19 cellular contexts compared by ENCODE assay signal in the genomic region with DNA sequence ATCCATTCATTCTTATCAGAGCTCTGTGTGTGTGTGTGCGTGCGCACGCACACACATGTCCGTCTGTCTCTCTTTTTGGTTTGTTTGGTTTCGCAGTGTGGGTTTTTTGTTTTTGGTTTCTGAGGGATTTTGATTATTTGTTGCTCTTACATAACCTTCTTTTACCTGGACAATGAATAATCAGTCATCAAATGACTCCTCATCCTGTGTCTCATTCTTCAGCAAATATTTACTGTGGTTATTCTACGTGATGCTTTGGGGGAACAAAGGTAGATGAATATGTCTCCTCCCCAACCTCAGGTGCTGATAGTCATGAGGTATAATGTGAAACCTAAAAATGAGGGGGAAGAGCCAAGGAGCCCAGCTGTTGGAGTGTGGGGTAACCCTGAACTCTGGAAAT.
DNase-seq lines count a peak whose midpoint lies in the region; ATAC-seq, FAIRE-seq and TF ChIP-seq lines count a peak whose summit lies in the region.
"Had no signal": no experiment of that assay in that cellular context is flagged by ENCODE, and none has a peak within 500 bp of the region (broad histone marks: within the 10 kb centered on the region; RNA-seq: fewer than 3 reads in every experiment).

No MANE protein-coding gene starts in this region.

- no peak overlapping the region for H3K56ac ChIP-seq in H9 (ENCODE audit: insufficient read length, low read depth, low read length)

- H4K20me1 ChIP-seq in HepG2 (ENCODE audit: insufficient read depth, low read length) (no peaks in the 10 kb centered on the region), H9 (ENCODE audit: control insufficient read depth, insufficient read depth, insufficient read length) (no peaks in the 10 kb centered on the region)

- no peak for ATAC-seq in HepG2

- H4K91ac ChIP-seq in H9 (ENCODE audit: insufficient read length, low read depth, low read length): no peak overlapping the region

- POLR2A ChIA-PET in HepG2 (lab: Yijun Ruan, JAX): interaction anchor here (1.4 kb wide), 1 partner anchor 9 kb away, joined by 5 read pairs; no protein-coding TSS in a partner anchor

- H2BK5ac ChIP-seq in H9 (ENCODE audit: insufficient read length, low read length): no peak overlapping the region

- H3K4me2 ChIP-seq in HepG2 (ENCODE audit: low read depth, low read length): no peak overlapping the region
- H3K4me2 ChIP-seq in H9 (ENCODE audit: insufficient read depth, insufficient read length, low read length): no peak overlapping the region

- H3K27me3 ChIP-seq in HepG2 (ENCODE audit: control insufficient read depth in 1 of 2, insufficient read depth in 2 of 2, low read length in 2 of 2) (no peaks in the 10 kb centered on the region), H9 (ENCODE audit: insufficient read depth, low read length) (no peaks in the 10 kb centered on the region)
- H3K27me3 ChIP-seq: Peyer's patch had no signal

- H3K18ac ChIP-seq in H9 (ENCODE audit: insufficient read length, low read depth, low read length): no peak overlapping the region

- no peaks in the 10 kb centered on the region for H3K79me1 ChIP-seq in H9 (ENCODE audit: insufficient read depth, low read depth, low read length, poor library complexity, severe bottlenecking)

- WGBS in HepG2 (ENCODE audit: low lambda C conversion rate): 60% methylated on average over 6 of the region's 6 CpGs
- WGBS in H9 (ENCODE audit: extremely low coverage, insufficient read length, low lambda C conversion rate): no CpG with 5 or more reads among the region's 6 CpGs

- no peaks in the 10 kb centered on the region for H3K27me3 Mint-ChIP-seq in endothelial cell (ENCODE audit: unreplicated experiment)
- H3K27me3 Mint-ChIP-seq in H9 (ENCODE audit: low read depth): no peaks in the 10 kb centered on the region; the same call in 1 of the 2 replicates
- H3K27me3 Mint-ChIP-seq: B cell, IgD-negative memory B cell had no signal

- H2AK5ac ChIP-seq in H9 (ENCODE audit: insufficient read length, low read length): no peak overlapping the region

- TF ChIP-seq EP300 in HepG2 (IDR thresholded peaks at IDR 0.05; ENCODE audit: low read depth in 2 of 2, low read length in 2 of 2): peak in 1 of 2 experiments; percentile 84; a peak in 2 of 4 replicates
- no peak for TF ChIP-seq EP300 in HepG2 (CRISPR knock-in tag; IDR thresholded peaks at IDR 0.05; ENCODE audit: borderline replicate concordance)

- CTCF ChIA-PET in HepG2 (lab: Yijun Ruan, JAX; ENCODE audit: low intra/inter-chr PET ratio, low total read pairs): no interaction called here

- no peak overlapping the region for H3K4me3 ChIP-seq in HepG2 (replicated peaks in 1 of 3; ENCODE audit: insufficient read depth in 1 of 3, low read depth in 2 of 3, low read length in 3 of 3)
- H3K4me3 ChIP-seq: Peyer's patch had no signal

- no peak overlapping the region for H2BK12ac ChIP-seq in H9 (ENCODE audit: insufficient read length, low read depth, low read length)

- no peak overlapping the region for H2BK15ac ChIP-seq in H9 (ENCODE audit: low read depth, low read length)

- H4K5ac ChIP-seq in H9 (ENCODE audit: insufficient read length, low read depth, low read length): no peak overlapping the region

- H2BK120ac ChIP-seq in H9 (ENCODE audit: low read depth, low read length, poor library complexity, severe bottlenecking): no peak overlapping the region

- no peak for TF ChIP-seq CTCF in endothelial cell (IDR thresholded peaks at IDR 0.05; ENCODE audit: unreplicated experiment)
- TF ChIP-seq CTCF in HepG2 (CRISPR knock-in tag; IDR thresholded peaks at IDR 0.05): no peak
- no peak for TF ChIP-seq CTCF in H9 (conservative IDR thresholded peaks at IDR 0.05)

- H3K9me3 Mint-ChIP-seq in endothelial cell (ENCODE audit: unreplicated experiment): no peaks in the 10 kb centered on the region
- H3K9me3 Mint-ChIP-seq in H9: no peaks in the 10 kb centered on the region
- H3K9me3 Mint-ChIP-seq: HFFc6, IgD-negative memory B cell had no signal

- TF ChIP-seq RAD21 in HepG2 (CRISPR knock-in tag; IDR thresholded peaks at IDR 0.05): no peak

- peaks cover 0 to 1% of the 10 kb centered on the region in 2 experiments; a peak in 2 of 5 replicates for H3K36me3 ChIP-seq in HepG2 (replicated peaks in 1 of 2; ENCODE audit: control insufficient read depth in 1 of 2, insufficient read depth in 2 of 2, low read length in 2 of 2)
- H3K36me3 ChIP-seq: Peyer's patch had no signal

- no peak overlapping the region for H3K14ac ChIP-seq in H9 (ENCODE audit: insufficient read depth, low read length)

- no peaks in the 10 kb centered on the region for H3K23me2 ChIP-seq in H9 (ENCODE audit: insufficient read length, low read depth, low read length, poor library complexity, severe bottlenecking)

- in situ Hi-C loops in HepG2 (cut with HindIII; ENCODE audit: extremely low pct_ligation_motif_present, low pct_unique_long_range_greater_than_20kb): no loop called here

- H3K27ac Mint-ChIP-seq in endothelial cell (ENCODE audit: unreplicated experiment) (peak overlapping the region; percentile 77), H9 (no peak overlapping the region)
- H3K27ac Mint-ChIP-seq: B cell; CD4-positive, CD25-positive, alpha-beta regulatory T cell; IgD-negative memory B cell had no signal

- H3K4me1 Mint-ChIP-seq in endothelial cell (ENCODE audit: unreplicated experiment) (peaks cover 27% of the 10 kb centered on the region), H9 (peaks cover under 1 to 5% of the 10 kb centered on the region in 2 experiments; a peak in 3 of 4 replicates)
- H3K4me1 Mint-ChIP-seq: CD4-positive, CD25-positive, alpha-beta regulatory T cell had no signal

- BruUV-seq in HepG2 (replicated peaks; lab: Mats Ljungman, UMichigan): no TSS peak

- no peak overlapping the region for H2BK20ac ChIP-seq in H9 (ENCODE audit: low read depth, low read length, poor library complexity, severe bottlenecking)

- H4K8ac ChIP-seq in H9 (replicated peaks; ENCODE audit: insufficient read length, low read depth, low read length): no peak overlapping the region

- TF ChIP-seq POLR2A in HepG2 (IDR thresholded peaks at IDR 0.05; ENCODE audit: insufficient read depth in 1 of 2, low read depth in 2 of 2, low read length in 2 of 2): no peak

- H3K9ac ChIP-seq in HepG2 (ENCODE audit: insufficient read depth, low read depth, low read length): no peak overlapping the region
- no peak overlapping the region for H3K9ac ChIP-seq in H9 (ENCODE audit: extremely low read depth, insufficient read length, low read length)

- H3K36me3 Mint-ChIP-seq in endothelial cell (ENCODE audit: low read depth, unreplicated experiment): no peaks in the 10 kb centered on the region
- H3K36me3 Mint-ChIP-seq in H9 (ENCODE audit: insufficient read depth in 1 of 3, low read depth in 3 of 3): no peaks in the 10 kb centered on the region; a peak in 1 of 7 replicates
- H3K36me3 Mint-ChIP-seq: CD4-positive, CD25-positive, alpha-beta regulatory T cell had no signal

- H3T11ph ChIP-seq in H9 (ENCODE audit: low read length): no peak overlapping the region

- FAIRE-seq in HepG2 (lab: Jason Lieb, UNC): no peak

- no peak overlapping the region for H3K23ac ChIP-seq in H9 (ENCODE audit: insufficient read length, low read depth, low read length)

- H3K27ac ChIP-seq in HepG2 (ENCODE audit: extremely low read length, insufficient read depth, low read length) (peak overlapping the region; percentile 21), H9 (ENCODE audit: insufficient read length, low read depth, low read length) (no peak overlapping the region)
- H3K27ac ChIP-seq: Peyer's patch had no signal

- H3K4me1 ChIP-seq in HepG2 (ENCODE audit: insufficient read depth, low read length) (peaks cover 99% of the 10 kb centered on the region), H9 (ENCODE audit: insufficient read depth, low read length) (no peaks in the 10 kb centered on the region)
- H3K4me1 ChIP-seq: Peyer's patch had no signal

- no peaks in the 10 kb centered on the region for H3K9me3 ChIP-seq in HepG2 (ENCODE audit: low read length)
- H3K9me3 ChIP-seq in H9 (ENCODE audit: control insufficient read depth, low read depth, low read length): no peaks in the 10 kb centered on the region
- H3K9me3 ChIP-seq: Peyer's patch had no signal

- H3K79me2 ChIP-seq in HepG2 (ENCODE audit: insufficient read depth, low read length): peaks cover 38% of the 10 kb centered on the region
- H3K79me2 ChIP-seq in H9 (ENCODE audit: insufficient read depth, low read length): no peaks in the 10 kb centered on the region

- peak; percentile 69 for DNase-seq in HPDE6-E6E7 (ENCODE audit: extremely low spot score)
- DNase-seq in NCI-H748 treated with DMSO at 0.1 percent for 48 hours (lab: John Stamatoyannopoulos, UW): peak; percentile 83
- no peak for DNase-seq in endothelial cell (ENCODE audit: low spot score)
- DNase-seq in HepG2 (ENCODE audit: low spot score): peak; percentile 50
- no peak for DNase-seq in GOT3 (lab: John Stamatoyannopoulos, UW)
- no peak for DNase-seq in activated CD4-positive, alpha-beta T cell treated with anti-CD3 and anti-CD28 coated beads for 48 hours
- no peak for DNase-seq in H9
- no peak for DNase-seq in activated naive CD4-positive, alpha-beta T cell treated with Interleukin-2 at 50 U/mL for 16 hours
- DNase-seq: CD4-positive, CD25-positive, alpha-beta regulatory T cell; HFFc6; Kasumi-1; NCI-H1105 treated with DMSO at 0.1 percent for 48 hours; NCI-H187 treated with DMSO at 0.1 percent for 48 hours; NCI-H446; NCI-H82; Peyer's patch; SIG-M5 had no signal

- H3K4ac ChIP-seq in H9 (ENCODE audit: low read depth, low read length): no peak overlapping the region

- H2AFZ ChIP-seq in HepG2 (ENCODE audit: low read length) (no peak overlapping the region), H9 (ENCODE audit: low read length) (no peak overlapping the region)

- H3K4me3 Mint-ChIP-seq in endothelial cell (ENCODE audit: unreplicated experiment) (no peak overlapping the region), H9 (no peak overlapping the region)
- H3K4me3 Mint-ChIP-seq: B cell; CD4-positive, CD25-positive, alpha-beta regulatory T cell; HFFc6; IgD-negative memory B cell had no signal

- intact Hi-C loops in HepG2 (cut with micrococcal nuclease; ENCODE audit: unreplicated experiment): no loop called here

TF ChIP-seq in HepG2, 621 proteins besides CTCF, POLR2A, EP300 and RAD21 (continues in another document):
- TF ChIP-seq RBM22 (optimal IDR thresholded peaks at IDR 0.05; ENCODE audit: low read length) (no peak), FOSL2 (CRISPR knock-in tag; IDR thresholded peaks at IDR 0.05) (peak; percentile 46; the same call in 1 of the 2 replicates), RXRB (CRISPR knock-in tag; IDR thresholded peaks at IDR 0.05; ENCODE audit: borderline replicate concordance) (peak; percentile 54; the same call in 1 of the 2 replicates), NR2F6 (IDR thresholded peaks at IDR 0.05) (no peak), NR2F6 (CRISPR knock-in tag; IDR thresholded peaks at IDR 0.05) (peak; percentile 30; the same call in 1 of the 2 replicates), KLF13 (CRISPR knock-in tag; IDR thresholded peaks at IDR 0.05) (no peak), ZBTB7A (CRISPR knock-in tag; IDR thresholded peaks at IDR 0.05) (no peak), TCF7 (IDR thresholded peaks at IDR 0.05; ENCODE audit: low read depth) (peak; percentile 67), HNF4G (IDR thresholded peaks at IDR 0.05; ENCODE audit: borderline replicate concordance, low read depth, low read length) (no peak), HNF4G (CRISPR knock-in tag; IDR thresholded peaks at IDR 0.05; ENCODE audit: borderline replicate concordance, low read depth) (no peak), ZNF550 (CRISPR knock-in tag; IDR thresholded peaks at IDR 0.05; ENCODE audit: borderline replicate concordance) (no peak)

Comparison
In these comparisons a context has a peak if more than half of its experiments do, and no peak if none do; other contexts are left out.
1. DNase-seq: peak in HPDE6-E6E7 (single experiment), NCI-H748 treated with DMSO at 0.1 percent for 48 hours (single experiment) and HepG2 (single experiment); none in endothelial cell (single experiment), GOT3 (single experiment), activated CD4-positive, alpha-beta T cell treated with anti-CD3 and anti-CD28 coated beads for 48 hours (single experiment), H9 (single experiment) and activated naive CD4-positive, alpha-beta T cell treated with Interleukin-2 at 50 U/mL for 16 hours (single experiment).